Comparison of ENCODE assay signal across 8 cellular contexts in genomic region chr11:40306938-40307548, GRCh38.
DNase-seq lines count a peak whose midpoint lies in the region; ATAC-seq and TF ChIP-seq lines count a peak whose summit lies in the region.

No MANE protein-coding gene starts in this region.

- ATAC-seq in GM18511 (IDR thresholded peaks at IDR 0.05; ENCODE audit: unreplicated experiment) (peak; percentile 77), HG03095 (IDR thresholded peaks at IDR 0.05; ENCODE audit: unreplicated experiment) (peak; percentile 68), PC-3 (peak; percentile 64; the same call in 1 of the 2 replicates), left colon (no peak)
- peak; percentile 68 to 79 for ATAC-seq in stimulated activated naive B cell treated with anti-CD40 and anti-IgM and Interleukin-4, amounts not matched to agents 10 μg/mL and 1 μg/mL and 100 μg/mL, for 72 hours (replicated peaks)
- ATAC-seq in CD4-positive, alpha-beta T cell (ENCODE audit: poor library complexity), result no peak

- H3K27me3 Mint-ChIP-seq in stimulated activated naive B cell treated with anti-CD40 and anti-IgM and Interleukin-4, amounts not matched to agents 10 μg/mL and 1 μg/mL and 100 μg/mL, for 72 hours, result no peaks in the 10 kb centered on the region
- H3K27me3 Mint-ChIP-seq in CD4-positive, alpha-beta T cell, result no peaks in the 10 kb centered on the region

- H3K27ac ChIP-seq in PC-3 (ENCODE audit: low read length) (no peak overlapping the region), esophagus muscularis mucosa (replicated peaks in 1 of 4) (no peak overlapping the region)
- H3K27ac ChIP-seq in CD4-positive, alpha-beta T cell (ENCODE audit: low read depth, low read length), result no peak overlapping the region

- TF ChIP-seq CTCF in AG09309 (IDR thresholded peaks at IDR 0.05; ENCODE audit: control insufficient read depth, insufficient read depth, low read depth, low read length, missing control alignments) (peak; percentile 70), PC-3 (conservative IDR thresholded peaks at IDR 0.05; ENCODE audit: low read depth, low read length) (peak; percentile 66), esophagus muscularis mucosa (IDR thresholded peaks at IDR 0.05) (peak; percentile 35 to 51 (median 43))
- TF ChIP-seq CTCF in CD4-positive, alpha-beta T cell (IDR thresholded peaks at IDR 0.05), result no peak

- H3K9me3 Mint-ChIP-seq in stimulated activated naive B cell treated with anti-CD40 and anti-IgM and Interleukin-4, amounts not matched to agents 10 μg/mL and 1 μg/mL and 100 μg/mL, for 72 hours, result peaks cover 2 to 8% of the 10 kb centered on the region in 2 donors
- peaks cover 5% of the 10 kb centered on the region for H3K9me3 Mint-ChIP-seq in CD4-positive, alpha-beta T cell

- no peak for TF ChIP-seq EP300 in esophagus muscularis mucosa (IDR thresholded peaks at IDR 0.05)

- no TSS peak for BruUV-seq in PC-3 (replicated peaks; lab: Mats Ljungman, UMichigan)

- H3K4me1 Mint-ChIP-seq in stimulated activated naive B cell treated with anti-CD40 and anti-IgM and Interleukin-4, amounts not matched to agents 10 μg/mL and 1 μg/mL and 100 μg/mL, for 72 hours, result no peaks in the 10 kb centered on the region
- H3K4me1 Mint-ChIP-seq in CD4-positive, alpha-beta T cell (ENCODE audit: low read depth), result no peaks in the 10 kb centered on the region

- H3K27ac Mint-ChIP-seq in stimulated activated naive B cell treated with anti-CD40 and anti-IgM and Interleukin-4, amounts not matched to agents 10 μg/mL and 1 μg/mL and 100 μg/mL, for 72 hours, result no peak overlapping the region
- no peak overlapping the region for H3K27ac Mint-ChIP-seq in CD4-positive, alpha-beta T cell

- no peaks in the 10 kb centered on the region for H3K9me2 ChIP-seq in PC-3 (replicated peaks; ENCODE audit: low read length)

- no peak overlapping the region for H3K4me3 Mint-ChIP-seq in stimulated activated naive B cell treated with anti-CD40 and anti-IgM and Interleukin-4, amounts not matched to agents 10 μg/mL and 1 μg/mL and 100 μg/mL, for 72 hours
- H3K4me3 Mint-ChIP-seq in CD4-positive, alpha-beta T cell, result no peak overlapping the region

- no peaks in the 10 kb centered on the region for H3K36me3 Mint-ChIP-seq in stimulated activated naive B cell treated with anti-CD40 and anti-IgM and Interleukin-4, amounts not matched to agents 10 μg/mL and 1 μg/mL and 100 μg/mL, for 72 hours
- H3K36me3 Mint-ChIP-seq in CD4-positive, alpha-beta T cell (ENCODE audit: low read depth), result no peaks in the 10 kb centered on the region

- CTCF ChIA-PET in PC-3 (lab: Charles Lee), result no interaction called here
- CTCF ChIA-PET in CD4-positive, alpha-beta T cell (lab: Charles Lee), result no interaction called here

- no peaks in the 10 kb centered on the region for H3K9me3 ChIP-seq in PC-3 (ENCODE audit: low read length)
- H3K9me3 ChIP-seq in esophagus muscularis mucosa, result no peaks in the 10 kb centered on the region
- no peaks in the 10 kb centered on the region for H3K9me3 ChIP-seq in CD4-positive, alpha-beta T cell (ENCODE audit: control insufficient read depth, low read length)

- H3K79me2 ChIP-seq in PC-3 (ENCODE audit: low read length), result no peaks in the 10 kb centered on the region

- no peaks in the 10 kb centered on the region for H4K20me1 ChIP-seq in PC-3 (ENCODE audit: low read length)

- POLR2A ChIA-PET in PC-3 (lab: Charles Lee; ENCODE audit: unreplicated experiment), result no interaction called here
- POLR2A ChIA-PET in CD4-positive, alpha-beta T cell (lab: Charles Lee), result no interaction called here

- no peaks in the 10 kb centered on the region for H3K27me3 ChIP-seq in PC-3 (ENCODE audit: low read length)
- H3K27me3 ChIP-seq in esophagus muscularis mucosa, result no peaks in the 10 kb centered on the region
- no peaks in the 10 kb centered on the region for H3K27me3 ChIP-seq in CD4-positive, alpha-beta T cell (ENCODE audit: control insufficient read depth, insufficient read depth, low read length)

- no peak overlapping the region for H3K9ac ChIP-seq in PC-3 (ENCODE audit: low read length)

- no peak overlapping the region for H2AFZ ChIP-seq in PC-3 (ENCODE audit: low read length)

- H3K4me3 ChIP-seq in AG09309 (ENCODE audit: control insufficient read depth, low read depth, low read length) (no peak overlapping the region), PC-3 (ENCODE audit: low read length) (no peak overlapping the region), esophagus muscularis mucosa (no peak overlapping the region)

- DNase-seq in AG09309 (ENCODE audit: low read depth) (no peak), PC-3 (peak; percentile 53), esophagus muscularis mucosa (ENCODE audit: extremely low spot score) (no peak), left colon (no peak)
- DNase-seq in stimulated activated naive B cell treated with anti-CD40 and anti-IgM and Interleukin-4, amounts not matched to agents 10 μg/mL and 1 μg/mL and 100 μg/mL, for 72 hours, result no peak
- no peak for DNase-seq in CD4-positive, alpha-beta T cell

- H3K4me1 ChIP-seq in PC-3 (ENCODE audit: insufficient read depth, low read length) (no peaks in the 10 kb centered on the region), esophagus muscularis mucosa (no peaks in the 10 kb centered on the region)

- intact Hi-C loops in PC-3 (cut with micrococcal nuclease) (no loop called here), esophagus muscularis mucosa (cut with DNase I) (no loop called here), left colon (cut with DNase I, micrococcal nuclease) (no loop called here)
- intact Hi-C loops in CD4-positive, alpha-beta T cell (cut with DNase I, micrococcal nuclease), result no loop called here

- no peak overlapping the region for H3K4me2 ChIP-seq in PC-3 (ENCODE audit: low read length)

- no peaks in the 10 kb centered on the region for H3F3A ChIP-seq in PC-3 (ENCODE audit: low read length, unreplicated experiment)

- TF ChIP-seq POLR2A in esophagus muscularis mucosa (IDR thresholded peaks at IDR 0.05; ENCODE audit: low read depth), result no peak

- 28% methylated on average over 1 of the region's 1 CpG for whole genome bisulfite sequencing in esophagus muscularis mucosa

- H3K36me3 ChIP-seq in PC-3 (ENCODE audit: low read depth, low read length) (no peaks in the 10 kb centered on the region), esophagus muscularis mucosa (no peaks in the 10 kb centered on the region)

Comparison
In these comparisons a context has a peak if more than half of its experiments do, and no peak if none do; other contexts are left out.
1. ATAC-seq: peak in GM18511 (single experiment), HG03095 (single experiment), PC-3 (single experiment) and stimulated activated naive B cell treated with anti-CD40 and anti-IgM and Interleukin-4, amounts not matched to agents 10 μg/mL and 1 μg/mL and 100 μg/mL, for 72 hours (2 of 2); none in CD4-positive, alpha-beta T cell (single experiment) and left colon (single experiment).